In genomic region chr19:18433039-18433691, GRCh38 we compare ENCODE assay signal across 9 cellular contexts. TPM values are rescaled to one million over a fixed set of nuclear protein-coding genes. Genes with fewer than 3 reads are reported as not detected.
A peak's percentile ranks its signal among the peaks of the same experiment; 100 is the strongest.
DNase-seq lines count a peak whose midpoint lies in the region; ATAC-seq and TF ChIP-seq lines count a peak whose summit lies in the region.
"Had no signal": no experiment of that assay in that cellular context is flagged by ENCODE, and none has a peak within 500 bp of the region (broad histone marks: within the 10 kb centered on the region; RNA-seq: fewer than 3 reads in every experiment).

No MANE protein-coding gene starts in this region.

- peak overlapping the region; percentile 69 for H3K4me3 Mint-ChIP-seq in CD8-positive, alpha-beta T cell
- peak overlapping the region; percentile 74 to 87 (median 83) for H3K4me3 Mint-ChIP-seq in IgD-negative memory B cell
- H3K4me3 Mint-ChIP-seq in nephron progenitor cell: peak overlapping the region; percentile 60

- no peak overlapping the region for H3K27ac Mint-ChIP-seq in CD8-positive, alpha-beta T cell
- H3K27ac Mint-ChIP-seq in IgD-negative memory B cell: peak overlapping the region in 2 of 3 donors; percentile 89
- H3K27ac Mint-ChIP-seq in nephron progenitor cell: no peak overlapping the region

- no peak for TF ChIP-seq CTCF in CD8-positive, alpha-beta T cell (IDR thresholded peaks at IDR 0.05)
- TF ChIP-seq CTCF in nephron progenitor cell (IDR thresholded peaks at IDR 0.05): no peak

- DNase-seq in CD8-positive, alpha-beta T cell: peak in 4 of 7 experiments; percentile 53 to 68 (median 56)
- DNase-seq in ecto neural progenitor cell (ENCODE audit: low spot score) (peak; percentile 67), nephron progenitor cell (peak; percentile 64), DMS153 (lab: John Stamatoyannopoulos, UW) (no peak), midbrain (lab: John Stamatoyannopoulos, UW) (no peak)
- DNase-seq in activated effector memory CD4-positive, alpha-beta T cell treated with Interleukin-2 at 50 U/mL for 16 hours: no peak

- peaks cover 2% of the 10 kb centered on the region for H3K36me3 Mint-ChIP-seq in CD8-positive, alpha-beta T cell
- H3K36me3 Mint-ChIP-seq in IgD-negative memory B cell (no peaks in the 10 kb centered on the region), nephron progenitor cell (ENCODE audit: low read depth) (peaks cover 10% of the 10 kb centered on the region)

- no peaks in the 10 kb centered on the region for H3K9me3 ChIP-seq in CD8-positive, alpha-beta T cell (ENCODE audit: low read length)

- H3K27ac ChIP-seq in CD8-positive, alpha-beta T cell (ENCODE audit: low read depth, low read length): no peak overlapping the region

- POLR2A ChIA-PET in CD8-positive, alpha-beta T cell (lab: Charles Lee): interaction anchor here (0.9 to 1.7 kb wide), 2 partner anchors 14 to 155 kb away, joined by 3 to 6 read pairs; partner anchors contain the start of genes REX1BD and SSBP4

- peaks cover 24% of the 10 kb centered on the region for H3K4me1 Mint-ChIP-seq in CD8-positive, alpha-beta T cell (ENCODE audit: low read depth)
- peaks cover 0 to 8% (median 7%) of the 10 kb centered on the region in 3 donors for H3K4me1 Mint-ChIP-seq in IgD-negative memory B cell
- peaks cover 40% of the 10 kb centered on the region for H3K4me1 Mint-ChIP-seq in nephron progenitor cell

- no peaks in the 10 kb centered on the region for H3K36me3 ChIP-seq in CD8-positive, alpha-beta T cell (ENCODE audit: insufficient read depth, low read length)

- H3K27me3 Mint-ChIP-seq in CD8-positive, alpha-beta T cell (ENCODE audit: low read depth): no peaks in the 10 kb centered on the region
- H3K27me3 Mint-ChIP-seq in IgD-negative memory B cell (no peaks in the 10 kb centered on the region), nephron progenitor cell (ENCODE audit: low read depth, poor library complexity) (peaks cover 4% of the 10 kb centered on the region)

- peak; percentile 11 for ATAC-seq in CD8-positive, alpha-beta T cell
- no peak for ATAC-seq in GM19035 (IDR thresholded peaks at IDR 0.05; ENCODE audit: unreplicated experiment)

- H3K4me3 ChIP-seq in CD8-positive, alpha-beta T cell (ENCODE audit: low read depth, low read length): peak overlapping the region; percentile 71

- intact Hi-C loops in CD8-positive, alpha-beta T cell (cut with DNase I, micrococcal nuclease): no loop called here

- peaks cover 49% of the 10 kb centered on the region for H3K4me1 ChIP-seq in CD8-positive, alpha-beta T cell (ENCODE audit: insufficient read depth, low read length)

- no peaks in the 10 kb centered on the region for H3K9me3 Mint-ChIP-seq in CD8-positive, alpha-beta T cell
- H3K9me3 Mint-ChIP-seq in IgD-negative memory B cell (no peaks in the 10 kb centered on the region), nephron progenitor cell (no peaks in the 10 kb centered on the region)

- CTCF ChIA-PET in CD8-positive, alpha-beta T cell (lab: Charles Lee): interaction anchor here (0.6 to 2.2 kb wide), 3 partner anchors 14 to 439 kb away, joined by 3 to 8 read pairs (median 5); partner anchors contain the start of gene SSBP4

- H3K27me3 ChIP-seq in CD8-positive, alpha-beta T cell (ENCODE audit: insufficient read depth, low read length): no peaks in the 10 kb centered on the region

RNA-seq across cellular contexts. Expression of gene ISYNA1, which starts 4.8 kb away (rescaled TPM):
- 10 to 100 TPM; 54.5 to 54.7 TPM for total RNA-seq in CD8-positive, alpha-beta T cell
- 17.2 TPM for polyA plus RNA-seq in IgD-negative memory B cell

RNA-seq across cellular contexts. Expression of gene SSBP4, which starts 14.0 kb away (rescaled TPM):
- total RNA-seq in CD8-positive, alpha-beta T cell: 10 to 100 TPM; 49.9 to 58.2 TPM
- 97.4 TPM for polyA plus RNA-seq in IgD-negative memory B cell

RNA-seq across cellular contexts. Expression of gene LRRC25, which starts 35.7 kb away (rescaled TPM):
- total RNA-seq in CD8-positive, alpha-beta T cell: under 1 TPM in 1 of 2 experiments, not detected in 1; 0.22 TPM
- polyA plus RNA-seq in IgD-negative memory B cell: 14.9 TPM
- total RNA-seq: glomerular endothelial cell had no signal

RNA-seq across cellular contexts. Expression of gene GDF15, which starts 47.2 kb away (rescaled TPM):
- total RNA-seq in CD8-positive, alpha-beta T cell: not detected
- not detected for polyA plus RNA-seq in IgD-negative memory B cell

Comparison
In these comparisons a context has a peak if more than half of its experiments do, and no peak if none do; other contexts are left out.
1. DNase-seq: peak in CD8-positive, alpha-beta T cell (4 of 7), ecto neural progenitor cell (single experiment) and nephron progenitor cell (single experiment); none in DMS153 (single experiment), activated effector memory CD4-positive, alpha-beta T cell treated with Interleukin-2 at 50 U/mL for 16 hours (single experiment) and midbrain (single experiment).
2. H3K27ac Mint-ChIP-seq: peak in IgD-negative memory B cell (2 of 3); none in CD8-positive, alpha-beta T cell (single experiment) and nephron progenitor cell (single experiment).
3. Peak in every context shown above with its lines, with median percentiles within 50 percentile points of each other: H3K4me3 Mint-ChIP-seq.